16 cellular contexts compared by ENCODE assay signal in the genomic region with DNA sequence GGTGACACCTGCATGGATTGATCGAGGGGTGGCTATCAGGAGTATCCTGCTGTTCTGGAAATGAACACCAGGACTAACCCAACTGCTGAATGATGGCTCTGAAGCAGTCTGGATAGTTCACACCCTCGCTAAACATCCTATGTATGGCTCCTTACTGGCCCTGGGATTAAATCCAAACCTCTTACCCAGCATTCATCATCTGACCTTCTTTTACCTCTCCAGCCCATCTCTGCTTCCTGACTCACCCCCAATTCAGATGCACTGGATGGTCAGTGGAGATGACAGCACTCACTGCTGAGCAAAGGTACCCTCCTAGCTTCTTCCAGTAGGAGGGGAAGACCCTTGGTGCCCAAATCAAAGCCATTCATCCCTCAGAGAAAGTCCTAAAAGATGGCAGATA.
DNase-seq lines count a peak whose midpoint lies in the region; ATAC-seq and TF ChIP-seq lines count a peak whose summit lies in the region.
"Had no signal": no experiment of that assay in that cellular context is flagged by ENCODE, and none has a peak within 500 bp of the region (broad histone marks: within the 10 kb centered on the region; RNA-seq: fewer than 3 reads in every experiment).

No MANE protein-coding gene starts in this region.

- no peak overlapping the region for H3K56ac ChIP-seq in mesendoderm (ENCODE audit: low read length)

- WGBS in endodermal cell (ENCODE audit: insufficient coverage in 1 of 2, insufficient read length in 1 of 2), 2 experiments: 92 to 94% methylated on average over 2 of the region's 2 CpGs
- WGBS in mesendoderm (ENCODE audit: extremely low coverage, insufficient coverage, low lambda C conversion rate): no CpG with 5 or more reads among the region's 2 CpGs

- no peaks in the 10 kb centered on the region for H3K9me3 Mint-ChIP-seq in MCF 10A (ENCODE audit: unreplicated experiment)
- no peaks in the 10 kb centered on the region for H3K9me3 Mint-ChIP-seq in endodermal cell

- CTCF ChIA-PET in MCF 10A (lab: Yijun Ruan, JAX): no interaction called here

- H3K4me1 Mint-ChIP-seq in MCF 10A (ENCODE audit: insufficient read depth, unreplicated experiment) (peaks cover 20% of the 10 kb centered on the region), endodermal cell (peaks cover 5% of the 10 kb centered on the region)
- H3K4me1 Mint-ChIP-seq: CD14-positive monocyte had no signal

- H3K9me3 ChIP-seq in breast epithelium (no peaks in the 10 kb centered on the region), endodermal cell (ENCODE audit: control insufficient read depth, low read length) (no peaks in the 10 kb centered on the region)
- H3K9me3 ChIP-seq: BLaER1, HAP-1 had no signal

- H3K4me3 ChIP-seq in breast epithelium (no peak overlapping the region), endodermal cell (ENCODE audit: low read length) (no peak overlapping the region), mesendoderm (ENCODE audit: low read length) (no peak overlapping the region)
- H3K4me3 ChIP-seq: BLaER1, GM23248, HAP-1 had no signal

- H3K9ac ChIP-seq in endodermal cell (ENCODE audit: extremely low read depth, low read length, poor library complexity, severe bottlenecking) (no peak overlapping the region), mesendoderm (ENCODE audit: low read length) (no peak overlapping the region)
- H3K9ac ChIP-seq: BLaER1, GM23248 had no signal

- H3K4me2 ChIP-seq in mesendoderm (ENCODE audit: low read length): no peak overlapping the region
- H3K4me2 ChIP-seq: BLaER1 had no signal

- H3K4me1 ChIP-seq in breast epithelium (no peaks in the 10 kb centered on the region), endodermal cell (ENCODE audit: control insufficient read depth, insufficient read depth, low read length) (peaks cover 2% of the 10 kb centered on the region), mesendoderm (ENCODE audit: control insufficient read depth, low read depth, low read length) (no peaks in the 10 kb centered on the region)
- H3K4me1 ChIP-seq: BLaER1 had no signal

- no peaks in the 10 kb centered on the region for H3K79me2 ChIP-seq in mesendoderm (ENCODE audit: control insufficient read depth, insufficient read depth, low read length)

- no peak overlapping the region for H3K4me3 Mint-ChIP-seq in MCF 10A (ENCODE audit: unreplicated experiment)
- no peak overlapping the region for H3K4me3 Mint-ChIP-seq in endodermal cell
- H3K4me3 Mint-ChIP-seq: CD14-positive monocyte; CD4-positive, alpha-beta memory T cell had no signal

- no peak for ATAC-seq in GM19452 (IDR thresholded peaks at IDR 0.05; ENCODE audit: unreplicated experiment)

- H3K36me3 ChIP-seq in breast epithelium: no peaks in the 10 kb centered on the region
- H3K36me3 ChIP-seq in endodermal cell (ENCODE audit: control insufficient read depth, insufficient read depth, low read length): no peaks in the 10 kb centered on the region
- H3K36me3 ChIP-seq in mesendoderm (ENCODE audit: control insufficient read depth, insufficient read depth, low read length): no peaks in the 10 kb centered on the region
- H3K36me3 ChIP-seq: BLaER1, HAP-1 had no signal

- intact Hi-C loops in MCF 10A (cut with micrococcal nuclease) (no loop called here), breast epithelium (cut with DNase I; ENCODE audit: low total_unique reads) (loop anchor here (10.0 kb wide), 1 partner anchor 1532 kb away; no protein-coding TSS in a partner anchor)

- H2BK120ac ChIP-seq in mesendoderm (ENCODE audit: low read depth, low read length): no peak overlapping the region

- H3K79me1 ChIP-seq in mesendoderm (ENCODE audit: low read length): no peaks in the 10 kb centered on the region

- H3K27me3 Mint-ChIP-seq in MCF 10A (ENCODE audit: insufficient read depth, unreplicated experiment) (no peaks in the 10 kb centered on the region), endodermal cell (ENCODE audit: insufficient read depth) (peaks cover 2% of the 10 kb centered on the region)

- H3K27ac Mint-ChIP-seq in MCF 10A (ENCODE audit: low read depth, unreplicated experiment): peak overlapping the region; percentile 33
- no peak overlapping the region for H3K27ac Mint-ChIP-seq in endodermal cell
- H3K27ac Mint-ChIP-seq: CD14-positive monocyte had no signal

- TF ChIP-seq CTCF in MCF 10A (IDR thresholded peaks at IDR 0.05; ENCODE audit: unreplicated experiment): no peak
- no peak for TF ChIP-seq CTCF in breast epithelium (IDR thresholded peaks at IDR 0.05)
- peak; percentile 48 for TF ChIP-seq CTCF in endodermal cell (conservative IDR thresholded peaks at IDR 0.05)

- no peak overlapping the region for H3K4ac ChIP-seq in mesendoderm (ENCODE audit: low read depth, low read length)

- H2AK5ac ChIP-seq in mesendoderm (ENCODE audit: low read length): no peak overlapping the region

- H3K36me3 Mint-ChIP-seq in MCF 10A (ENCODE audit: insufficient read depth, unreplicated experiment): no peaks in the 10 kb centered on the region
- H3K36me3 Mint-ChIP-seq in endodermal cell (ENCODE audit: low read depth): no peaks in the 10 kb centered on the region
- H3K36me3 Mint-ChIP-seq: CD14-positive monocyte; CD4-positive, alpha-beta memory T cell had no signal

- POLR2A ChIA-PET in MCF 10A (lab: Yijun Ruan, JAX): no interaction called here

- no peak overlapping the region for H4K8ac ChIP-seq in mesendoderm (ENCODE audit: low read depth, low read length)

- BruUV-seq in MCF 10A (replicated peaks; lab: Mats Ljungman, UMichigan): no TSS peak

- no peak overlapping the region for H2BK5ac ChIP-seq in mesendoderm (ENCODE audit: low read length)

- no peak overlapping the region for H3K18ac ChIP-seq in mesendoderm (ENCODE audit: low read length)

- H3K27me3 ChIP-seq in breast epithelium (no peaks in the 10 kb centered on the region), endodermal cell (ENCODE audit: control insufficient read depth, insufficient read depth, low read length, poor library complexity, severe bottlenecking) (no peaks in the 10 kb centered on the region), mesendoderm (ENCODE audit: insufficient read depth, low read length, poor library complexity) (no peaks in the 10 kb centered on the region)
- H3K27me3 ChIP-seq: BLaER1 had no signal

- DNase-seq in MCF 10A (ENCODE audit: unreplicated experiment) (no peak), breast epithelium (ENCODE audit: low spot score in 2 of 2) (no peak), endodermal cell (no peak), mesendoderm (peak; percentile 20), nucleus accumbens (lab: John Stamatoyannopoulos, UW) (no peak)
- DNase-seq in central memory CD4-positive, alpha-beta T cell: no peak
- DNase-seq: CD4-positive, alpha-beta memory T cell; DMS153; DMS79; GDM1; GM23248 had no signal

- H2BK15ac ChIP-seq in mesendoderm (replicated peaks; ENCODE audit: low read depth): no peak overlapping the region

- no peak for TF ChIP-seq POLR2A in breast epithelium (IDR thresholded peaks at IDR 0.05)

- H4K5ac ChIP-seq in mesendoderm (ENCODE audit: low read length): no peak overlapping the region

- H3K27ac ChIP-seq in breast epithelium (no peak overlapping the region), endodermal cell (ENCODE audit: low read depth, low read length) (no peak overlapping the region), mesendoderm (ENCODE audit: low read depth, low read length) (no peak overlapping the region)
- H3K27ac ChIP-seq: 22Rv1, BLaER1, GM23248 had no signal

- H3K23ac ChIP-seq in mesendoderm (ENCODE audit: low read length): no peak overlapping the region
